1 cellular context compared by ENCODE assay signal in the genomic region with DNA sequence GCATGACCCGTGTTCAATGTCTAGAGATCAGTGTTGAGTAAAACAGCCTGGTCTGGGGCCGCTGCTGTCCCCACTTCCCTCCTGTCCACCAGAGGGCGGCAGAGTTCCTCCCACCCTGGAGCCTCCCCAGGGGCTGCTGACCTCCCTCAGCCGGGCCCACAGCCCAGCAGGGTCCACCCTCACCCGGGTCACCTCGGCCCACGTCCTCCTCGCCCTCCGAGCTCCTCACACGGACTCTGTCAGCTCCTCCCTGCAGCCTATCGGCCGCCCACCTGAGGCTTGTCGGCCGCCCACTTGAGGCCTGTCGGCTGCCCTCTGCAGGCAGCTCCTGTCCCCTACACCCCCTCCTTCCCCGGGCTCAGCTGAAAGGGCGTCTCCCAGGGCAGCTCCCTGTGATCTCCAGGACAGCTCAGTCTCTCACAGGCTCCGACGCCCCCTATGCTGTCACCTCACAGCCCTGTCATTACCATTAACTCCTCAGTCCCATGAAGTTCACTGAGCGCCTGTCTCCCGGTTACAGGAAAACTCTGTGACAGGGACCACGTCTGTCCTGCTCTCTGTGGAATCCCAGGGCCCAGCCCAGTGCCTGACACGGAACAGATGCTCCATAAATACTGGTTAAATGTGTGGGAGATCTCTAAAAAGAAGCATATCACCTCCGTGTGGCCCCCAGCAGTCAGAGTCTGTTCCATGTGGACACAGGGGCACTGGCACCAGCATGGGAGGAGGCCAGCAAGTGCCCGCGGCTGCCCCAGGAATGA.
TF ChIP-seq lines count a peak whose summit lies in the region.

No MANE protein-coding gene starts in this region.

TF ChIP-seq in K562, 482 proteins besides CTCF, POLR2A, EP300 and RAD21 (continued from another document):
- TF ChIP-seq, protein P1, sequence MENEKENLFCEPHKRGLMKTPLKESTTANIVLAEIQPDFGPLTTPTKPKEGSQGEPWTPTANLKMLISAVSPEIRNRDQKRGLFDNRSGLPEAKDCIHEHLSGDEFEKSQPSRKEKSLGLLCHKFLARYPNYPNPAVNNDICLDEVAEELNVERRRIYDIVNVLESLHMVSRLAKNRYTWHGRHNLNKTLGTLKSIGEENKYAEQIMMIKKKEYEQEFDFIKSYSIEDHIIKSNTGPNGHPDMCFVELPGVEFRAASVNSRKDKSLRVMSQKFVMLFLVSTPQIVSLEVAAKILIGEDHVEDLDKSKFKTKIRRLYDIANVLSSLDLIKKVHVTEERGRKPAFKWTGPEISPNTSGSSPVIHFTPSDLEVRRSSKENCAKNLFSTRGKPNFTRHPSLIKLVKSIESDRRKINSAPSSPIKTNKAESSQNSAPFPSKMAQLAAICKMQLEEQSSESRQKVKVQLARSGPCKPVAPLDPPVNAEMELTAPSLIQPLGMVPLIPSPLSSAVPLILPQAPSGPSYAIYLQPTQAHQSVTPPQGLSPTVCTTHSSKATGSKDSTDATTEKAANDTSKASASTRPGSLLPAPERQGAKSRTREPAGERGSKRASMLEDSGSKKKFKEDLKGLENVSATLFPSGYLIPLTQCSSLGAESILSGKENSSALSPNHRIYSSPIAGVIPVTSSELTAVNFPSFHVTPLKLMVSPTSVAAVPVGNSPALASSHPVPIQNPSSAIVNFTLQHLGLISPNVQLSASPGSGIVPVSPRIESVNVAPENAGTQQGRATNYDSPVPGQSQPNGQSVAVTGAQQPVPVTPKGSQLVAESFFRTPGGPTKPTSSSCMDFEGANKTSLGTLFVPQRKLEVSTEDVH (IDR thresholded peaks at IDR 0.05; ENCODE audit: low read depth, partially characterized antibody), result peak; percentile 60
- no peak for TF ChIP-seq FOXJ2 (tag; IDR thresholded peaks at IDR 0.05)
- no peak; the same call in 1 of the 2 replicates for TF ChIP-seq TARDBP (IDR thresholded peaks at IDR 0.05)
- TF ChIP-seq PRMT5 (CRISPR knock-in tag; IDR thresholded peaks at IDR 0.05), result no peak
- no peak for TF ChIP-seq CEBPB (tag; IDR thresholded peaks at IDR 0.05)
- TF ChIP-seq, protein P2, sequence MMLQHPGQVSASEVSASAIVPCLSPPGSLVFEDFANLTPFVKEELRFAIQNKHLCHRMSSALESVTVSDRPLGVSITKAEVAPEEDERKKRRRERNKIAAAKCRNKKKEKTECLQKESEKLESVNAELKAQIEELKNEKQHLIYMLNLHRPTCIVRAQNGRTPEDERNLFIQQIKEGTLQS (IDR thresholded peaks at IDR 0.05), result no peak
- TF ChIP-seq, protein P2 (CRISPR knock-in tag; conservative IDR thresholded peaks at IDR 0.05), result no peak
- TF ChIP-seq ZNF324 (CRISPR knock-in tag; IDR thresholded peaks at IDR 0.05), result no peak
- no peak for TF ChIP-seq ZZZ3 (IDR thresholded peaks at IDR 0.05)
- no peak for TF ChIP-seq ZNF175 (CRISPR knock-in tag; IDR thresholded peaks at IDR 0.05; ENCODE audit: low read depth)
- no peak for TF ChIP-seq ARNT (IDR thresholded peaks at IDR 0.05)
- TF ChIP-seq HMGN3 (IDR thresholded peaks at IDR 0.05; ENCODE audit: borderline replicate concordance, extremely low read depth, insufficient read length, low read depth, low read length), result no peak
- no peak for TF ChIP-seq RBM17 (IDR thresholded peaks at IDR 0.05; ENCODE audit: borderline replicate concordance, low read depth, low read length)
- TF ChIP-seq MCM2 (IDR thresholded peaks at IDR 0.05; ENCODE audit: low read depth), result no peak
- peak; percentile 37 for TF ChIP-seq FIP1L1 (IDR thresholded peaks at IDR 0.05; ENCODE audit: low read depth, low read length, poor library complexity, severe bottlenecking)
- TF ChIP-seq SMARCC2 (IDR thresholded peaks at IDR 0.05; ENCODE audit: low read depth), result no peak
- TF ChIP-seq, protein P3, sequence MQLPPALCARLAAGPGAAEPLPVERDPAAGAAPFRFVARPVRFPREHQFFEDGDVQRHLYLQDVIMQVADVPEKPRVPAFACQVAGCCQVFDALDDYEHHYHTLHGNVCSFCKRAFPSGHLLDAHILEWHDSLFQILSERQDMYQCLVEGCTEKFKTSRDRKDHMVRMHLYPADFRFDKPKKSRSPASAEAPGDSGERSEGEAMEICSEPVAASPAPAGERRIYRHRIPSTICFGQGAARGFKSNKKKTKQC (CRISPR knock-in tag; IDR thresholded peaks at IDR 0.05), result no peak
- no peak for TF ChIP-seq BRCA1 (IDR thresholded peaks at IDR 0.05)
- no peak for TF ChIP-seq BRCA1 (CRISPR knock-in tag; IDR thresholded peaks at IDR 0.05)
- TF ChIP-seq SNIP1 (IDR thresholded peaks at IDR 0.05; ENCODE audit: low read depth), result no peak
- TF ChIP-seq, protein P4, sequence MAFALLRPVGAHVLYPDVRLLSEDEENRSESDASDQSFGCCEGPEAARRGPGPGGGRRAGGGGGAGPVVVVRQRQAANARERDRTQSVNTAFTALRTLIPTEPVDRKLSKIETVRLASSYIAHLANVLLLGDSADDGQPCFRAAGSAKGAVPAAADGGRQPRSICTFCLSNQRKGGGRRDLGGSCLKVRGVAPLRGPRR (CRISPR knock-in tag; IDR thresholded peaks at IDR 0.05), result no peak
- TF ChIP-seq EZH2 (IDR thresholded peaks at IDR 0.05; ENCODE audit: borderline replicate concordance, low read depth, low read length), result no peak
